Comparison of ENCODE assay signal across 8 cellular contexts in the genomic region with DNA sequence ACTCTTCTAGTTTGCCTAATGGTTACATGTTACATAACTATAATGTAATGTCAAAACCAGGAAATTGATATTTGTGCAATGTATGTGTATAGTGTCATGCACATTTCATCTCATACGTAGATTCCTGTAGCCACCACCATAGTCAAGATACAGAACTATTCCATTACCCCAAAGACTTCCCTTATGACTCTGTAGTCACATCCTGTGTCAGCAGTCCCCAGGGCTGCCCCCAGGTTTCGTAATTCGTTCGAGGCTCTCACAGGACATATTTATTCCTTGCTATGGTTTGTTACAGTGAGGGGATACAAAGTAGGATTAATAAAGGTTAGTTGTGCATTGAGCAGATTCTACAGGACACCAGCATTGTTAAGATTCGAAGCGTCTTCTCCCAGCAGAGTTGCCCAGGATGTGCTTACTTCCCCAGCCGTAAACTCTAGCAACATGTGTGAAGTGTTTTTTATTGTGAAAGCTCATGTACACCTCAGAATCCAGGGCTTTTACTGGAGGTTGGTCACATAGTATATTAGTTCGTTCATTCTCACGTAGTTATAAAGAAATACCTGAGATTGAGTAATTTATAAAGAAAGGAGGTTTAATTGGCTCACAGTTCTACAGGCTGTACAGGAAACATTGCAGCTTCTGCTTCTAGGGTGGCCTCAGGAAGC. TPM values are rescaled to one million over a fixed set of nuclear protein-coding genes. Genes with fewer than 3 reads are reported as not detected.
DNase-seq lines count a peak whose midpoint lies in the region; ATAC-seq and TF ChIP-seq lines count a peak whose summit lies in the region.
"Had no signal": no experiment of that assay in that cellular context is flagged by ENCODE, and none has a peak within 500 bp of the region (broad histone marks: within the 10 kb centered on the region; RNA-seq: fewer than 3 reads in every experiment).

No MANE protein-coding gene starts in this region.

- H3K36me3 Mint-ChIP-seq in T-helper 17 cell (ENCODE audit: low read depth) (peaks cover 2% of the 10 kb centered on the region), neural crest cell (ENCODE audit: low read depth) (peaks cover 8% of the 10 kb centered on the region)

- H3K27ac ChIP-seq in sigmoid colon: no peak overlapping the region
- H3K27ac ChIP-seq: VCaP had no signal

- no peaks in the 10 kb centered on the region for H3K27me3 Mint-ChIP-seq in T-helper 17 cell
- H3K27me3 Mint-ChIP-seq in neural crest cell (ENCODE audit: low read depth): no peaks in the 10 kb centered on the region

- ATAC-seq in GM19025 (IDR thresholded peaks at IDR 0.05; ENCODE audit: low read depth, unreplicated experiment): peak; percentile 61
- peak; percentile 97 for ATAC-seq in HG02852 (IDR thresholded peaks at IDR 0.05; ENCODE audit: unreplicated experiment)
- peak; percentile 76 for ATAC-seq in T-helper 17 cell

- H3K4me3 Mint-ChIP-seq in T-helper 17 cell (no peak overlapping the region), neural crest cell (no peak overlapping the region)

- H3K4me3 ChIP-seq in sigmoid colon: no peak overlapping the region

- peaks cover 2% of the 10 kb centered on the region for H3K9me3 Mint-ChIP-seq in neural crest cell

- no peak for TF ChIP-seq POLR2A in sigmoid colon (IDR thresholded peaks at IDR 0.05)

- no peaks in the 10 kb centered on the region for H3K27me3 ChIP-seq in sigmoid colon

- WGBS in sigmoid colon, 2 donors: 85 to 90% methylated on average over 9 of the region's 9 CpGs

- H3K9me3 ChIP-seq in T-helper 17 cell (ENCODE audit: control insufficient read depth, low read length, poor library complexity, severe bottlenecking) (no peaks in the 10 kb centered on the region), sigmoid colon (no peaks in the 10 kb centered on the region)

- H3K4me1 Mint-ChIP-seq in T-helper 17 cell (peaks cover 20% of the 10 kb centered on the region), neural crest cell (peaks cover 7% of the 10 kb centered on the region)

- H3K36me3 ChIP-seq in sigmoid colon: no peaks in the 10 kb centered on the region

- intact Hi-C loops in sigmoid colon (cut with DNase I): no loop called here

- TF ChIP-seq EP300 in sigmoid colon (IDR thresholded peaks at IDR 0.05): peak in 1 of 4 donors; percentile 4

- H3K27ac Mint-ChIP-seq in T-helper 17 cell (peak overlapping the region; percentile 41), neural crest cell (ENCODE audit: unreplicated experiment) (peak overlapping the region; percentile 8)

- DNase-seq in T-helper 17 cell (no peak), neural crest cell (ENCODE audit: low read depth, low spot score) (no peak), cerebellum (ENCODE audit: low spot score) (no peak), sigmoid colon (no peak), NCI-H146 treated with DMSO at 0.1 percent for 48 hours (lab: John Stamatoyannopoulos, UW; ENCODE audit: unreplicated experiment) (no peak)

- H3K4me1 ChIP-seq in sigmoid colon: peaks cover 0 to 13% (median 6%) of the 10 kb centered on the region in 4 donors

- no peak for TF ChIP-seq CTCF in neural crest cell (conservative IDR thresholded peaks at IDR 0.05)
- no peak for TF ChIP-seq CTCF in sigmoid colon (IDR thresholded peaks at IDR 0.05)

RNA-seq across cellular contexts. Expression of gene RABGEF1, which starts 18.6 kb away (rescaled TPM):
- total RNA-seq in T-helper 17 cell (10 to 100 TPM; 24.4 to 28.3 TPM), neural crest cell (17.0 and 17.7 TPM in 2 replicates), cerebellum (30.3 TPM), sigmoid colon (10 to 100 TPM; 36.4 to 47.2 (median 41.3) TPM)
- polyA plus RNA-seq in sigmoid colon: 10 to 100 TPM; 10.2 to 15.7 (median 13.2) TPM
